In the genomic region with DNA sequence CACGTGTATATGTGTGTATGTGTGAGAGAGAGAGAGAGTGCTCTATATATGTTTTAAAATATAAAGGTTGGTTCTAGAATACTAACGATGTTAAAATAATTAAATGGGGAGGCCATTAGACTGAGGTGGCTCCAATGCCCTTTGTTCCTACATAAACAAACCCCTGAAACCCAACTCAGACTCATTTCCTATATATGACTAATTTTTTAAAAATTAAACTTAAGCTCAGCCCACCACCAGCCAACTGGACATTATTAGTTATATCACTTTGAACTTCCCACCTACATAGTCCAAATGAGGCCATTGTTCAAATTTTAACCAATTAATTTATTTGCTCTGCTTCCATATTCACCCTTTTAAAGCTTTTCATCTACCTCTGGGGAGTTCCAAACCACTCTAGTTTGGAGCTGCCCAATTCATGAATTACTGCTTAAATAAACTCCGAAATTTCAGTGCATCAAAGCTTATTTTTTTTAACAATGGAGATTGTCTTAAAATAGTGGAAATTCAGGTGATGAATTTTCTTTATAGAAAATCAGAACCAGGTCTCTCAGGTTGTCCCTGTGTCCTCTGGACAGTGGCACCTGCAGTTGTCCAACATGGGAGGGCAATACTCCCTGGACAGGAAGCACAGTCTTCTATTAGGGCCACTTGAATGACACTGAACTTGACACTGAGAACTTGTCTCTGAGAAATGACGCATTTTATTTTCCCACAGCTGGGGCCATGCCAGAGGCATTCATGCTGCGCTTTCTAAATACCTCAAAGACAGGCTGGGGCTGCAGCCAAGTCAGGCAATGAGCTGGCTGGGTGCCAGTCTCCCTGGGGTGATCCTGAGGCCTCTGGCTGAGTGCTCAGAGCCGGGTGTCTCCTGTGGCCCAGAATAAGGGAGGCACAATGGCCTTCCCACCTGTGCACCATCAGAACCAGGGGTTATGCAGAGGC, we compare ENCODE assay signal across 10 cellular contexts.
DNase-seq lines count a peak whose midpoint lies in the region; ATAC-seq and TF ChIP-seq lines count a peak whose summit lies in the region.
"Had no signal": no experiment of that assay in that cellular context is flagged by ENCODE, and none has a peak within 500 bp of the region (broad histone marks: within the 10 kb centered on the region; RNA-seq: fewer than 3 reads in every experiment).

No MANE protein-coding gene starts in this region.

- H3K23me2 ChIP-seq in H9 (ENCODE audit: insufficient read length, low read depth, low read length, poor library complexity, severe bottlenecking) = no peaks in the 10 kb centered on the region

- no peak overlapping the region for H2BK20ac ChIP-seq in H9 (ENCODE audit: low read depth, low read length, poor library complexity, severe bottlenecking)

- no peak overlapping the region for H2BK15ac ChIP-seq in H9 (ENCODE audit: low read depth, low read length)

- H2AFZ ChIP-seq in H9 (ENCODE audit: low read length) = no peak overlapping the region

- no peaks in the 10 kb centered on the region for H3K79me1 ChIP-seq in H9 (ENCODE audit: insufficient read depth, low read depth, low read length, poor library complexity, severe bottlenecking)

- no peak overlapping the region for H3K4ac ChIP-seq in H9 (ENCODE audit: low read depth, low read length)

- TF ChIP-seq CTCF in AG04450 (IDR thresholded peaks at IDR 0.05; ENCODE audit: low read depth, low read length) (no peak), brain microvascular endothelial cell (IDR thresholded peaks at IDR 0.05; ENCODE audit: low read depth, low read length, missing control alignments) (no peak), H9 (conservative IDR thresholded peaks at IDR 0.05) (no peak)

- H4K91ac ChIP-seq in H9 (ENCODE audit: insufficient read length, low read depth, low read length) = no peak overlapping the region

- H3T11ph ChIP-seq in H9 (ENCODE audit: low read length) = no peak overlapping the region

- DNase-seq in AG04450 (ENCODE audit: low read depth, low spot score) (peak; percentile 82), NCI-H1105 treated with DMSO at 0.1 percent for 48 hours (lab: John Stamatoyannopoulos, UW) (peak; percentile 66), brain microvascular endothelial cell (peak; percentile 99), left kidney (ENCODE audit: low read depth, low spot score) (peak; percentile 63), H9 (no peak)
- DNase-seq: DND-41 had no signal

- no peaks in the 10 kb centered on the region for H3K36me3 ChIP-seq in brain microvascular endothelial cell (replicated peaks)

- H3K27me3 ChIP-seq in AG04450 (ENCODE audit: control insufficient read depth, insufficient read depth, low read length) (no peaks in the 10 kb centered on the region), brain microvascular endothelial cell (replicated peaks) (no peaks in the 10 kb centered on the region), H9 (ENCODE audit: insufficient read depth, low read length) (no peaks in the 10 kb centered on the region)

- ATAC-seq in HG02970 (IDR thresholded peaks at IDR 0.05; ENCODE audit: low FRiP score, unreplicated experiment) = no peak
- ATAC-seq in GM21786 (IDR thresholded peaks at IDR 0.05; ENCODE audit: unreplicated experiment) = no peak
- no peak for ATAC-seq in GM19324 (IDR thresholded peaks at IDR 0.05; ENCODE audit: low FRiP score, unreplicated experiment)

- H3K4me1 ChIP-seq in H9 (ENCODE audit: insufficient read depth, low read length) = no peaks in the 10 kb centered on the region

- no peak overlapping the region for H4K5ac ChIP-seq in H9 (ENCODE audit: insufficient read length, low read depth, low read length)

- H3K4me1 Mint-ChIP-seq in H9 = 0 out of 4 replicates have a peak, but pooled peaks cover 0 to 5% of the 10 kb centered on the region in 2 experiments

- CTCF ChIA-PET in AG04450 (lab: Charles Lee) = interaction anchor here (0.7 to 1.3 kb wide), 2 partner anchors 56 to 608 kb away, joined by 3 to 4 read pairs; no protein-coding TSS in a partner anchor

- peaks cover 0 to 5% (median 0%) of the 10 kb centered on the region in 3 experiments; a peak in 1 of 7 replicates for H3K36me3 Mint-ChIP-seq in H9 (ENCODE audit: insufficient read depth in 1 of 3, low read depth in 3 of 3)

- no peak overlapping the region for H3K18ac ChIP-seq in H9 (ENCODE audit: insufficient read length, low read depth, low read length)

- H3K27ac ChIP-seq in AG04450 (ENCODE audit: low read depth, low read length) (peak overlapping the region; percentile 47), brain microvascular endothelial cell (peak overlapping the region; percentile 79), H9 (ENCODE audit: insufficient read length, low read depth, low read length) (no peak overlapping the region)
- H3K27ac ChIP-seq: dorsolateral prefrontal cortex had no signal

- no peak overlapping the region for H3K23ac ChIP-seq in H9 (ENCODE audit: insufficient read length, low read depth, low read length)

- no peak overlapping the region; a peak in 1 of 7 replicates for H3K27ac Mint-ChIP-seq in H9

- no peak overlapping the region for H2BK5ac ChIP-seq in H9 (ENCODE audit: insufficient read length, low read length)

- no peak overlapping the region for H2BK120ac ChIP-seq in H9 (ENCODE audit: low read depth, low read length, poor library complexity, severe bottlenecking)

- no peaks in the 10 kb centered on the region for H3K79me2 ChIP-seq in H9 (ENCODE audit: insufficient read depth, low read length)

- H3K4me3 Mint-ChIP-seq in H9 = no peak overlapping the region

- no peak overlapping the region for H2BK12ac ChIP-seq in H9 (ENCODE audit: insufficient read length, low read depth, low read length)

- no peak overlapping the region for H3K14ac ChIP-seq in H9 (ENCODE audit: insufficient read depth, low read length)

- no peak overlapping the region for H4K8ac ChIP-seq in H9 (replicated peaks; ENCODE audit: insufficient read length, low read depth, low read length)

- in situ Hi-C loops in brain microvascular endothelial cell (cut with HindIII; ENCODE audit: low pct_ligation_motif_present, low sequenced_read_pairs) = no loop called here

- H3K27me3 Mint-ChIP-seq in H9 (ENCODE audit: low read depth) = peaks cover under 1% of the 10 kb centered on the region

- POLR2A ChIA-PET in AG04450 (lab: Yijun Ruan, JAX) = no interaction called here

- H3K4me3 ChIP-seq in AG04450 (ENCODE audit: low read depth, low read length) (no peak overlapping the region), brain microvascular endothelial cell (ENCODE audit: low read depth, low read length) (no peak overlapping the region)
- H3K4me3 ChIP-seq: dorsolateral prefrontal cortex had no signal

- H4K20me1 ChIP-seq in H9 (ENCODE audit: control insufficient read depth, insufficient read depth, insufficient read length) = no peaks in the 10 kb centered on the region

- H3K4me2 ChIP-seq in H9 (ENCODE audit: insufficient read depth, insufficient read length, low read length) = no peak overlapping the region

- H3K9me3 ChIP-seq in AG04450 (ENCODE audit: control insufficient read depth, insufficient read depth, low read length) (no peaks in the 10 kb centered on the region), H9 (ENCODE audit: control insufficient read depth, low read depth, low read length) (no peaks in the 10 kb centered on the region)

- WGBS in H9 (ENCODE audit: extremely low coverage, insufficient read length, low lambda C conversion rate) = 100% methylated on average over 1 of the region's 6 CpGs

- no peak overlapping the region for H2AK5ac ChIP-seq in H9 (ENCODE audit: insufficient read length, low read length)

- no peaks in the 10 kb centered on the region; a peak in 2 of 5 replicates for H3K9me3 Mint-ChIP-seq in H9

- H3K9ac ChIP-seq in H9 (ENCODE audit: extremely low read depth, insufficient read length, low read length) = no peak overlapping the region

- no peak overlapping the region for H3K56ac ChIP-seq in H9 (ENCODE audit: insufficient read length, low read depth, low read length)
